ENCODE assay signal across 9 cellular contexts in the genomic region with DNA sequence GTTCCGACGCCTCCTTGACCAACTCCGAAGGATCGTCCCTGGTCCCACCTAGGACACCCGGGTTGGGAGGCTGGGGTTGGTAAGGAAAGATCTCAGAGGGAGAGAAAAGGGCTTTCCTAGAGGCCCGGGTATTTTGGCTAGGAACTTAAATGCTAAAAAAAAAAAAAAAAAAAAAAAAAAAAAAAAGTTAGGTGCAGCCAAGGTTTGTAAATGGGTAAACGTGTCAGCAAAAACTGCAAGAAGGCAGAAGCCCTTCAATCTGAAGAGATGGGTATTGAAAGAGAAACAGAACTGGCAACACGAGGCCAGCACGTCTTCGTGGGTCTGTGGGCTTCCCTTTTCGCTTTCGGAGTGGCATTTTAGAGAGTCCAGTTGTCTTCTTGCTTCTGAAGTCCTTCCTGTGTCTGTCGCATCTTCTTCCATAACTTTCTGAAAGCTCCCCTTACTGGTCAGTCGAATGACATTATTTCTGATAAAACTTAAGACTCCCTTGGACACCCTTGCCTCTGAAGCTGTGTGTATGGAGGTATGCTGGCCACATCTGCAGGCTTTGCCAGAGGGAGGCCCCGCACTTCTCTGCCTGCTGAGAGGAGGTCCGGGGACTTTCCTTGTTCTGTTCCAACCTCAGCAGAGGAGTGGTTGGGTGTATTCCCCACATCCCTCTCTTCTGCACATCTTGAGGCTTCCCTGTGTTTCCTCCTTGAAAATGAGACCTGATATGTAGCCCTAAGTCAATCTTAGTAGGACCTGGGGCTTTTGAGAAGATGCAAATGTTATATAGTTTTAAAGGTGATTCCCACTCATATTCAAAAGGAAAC. TPM values are rescaled to one million over a fixed set of nuclear protein-coding genes. Genes with fewer than 3 reads are reported as not detected.
A peak's percentile ranks its signal among the peaks of the same experiment; 100 is the strongest.
DNase-seq lines count a peak whose midpoint lies in the region; ATAC-seq and TF ChIP-seq lines count a peak whose summit lies in the region.
"Had no signal": no experiment of that assay in that cellular context is flagged by ENCODE, and none has a peak within 500 bp of the region (broad histone marks: within the 10 kb centered on the region; RNA-seq: fewer than 3 reads in every experiment).

No MANE protein-coding gene starts in this region.

- TF ChIP-seq EP300 in sigmoid colon (IDR thresholded peaks at IDR 0.05), result no peak

- H3K4me3 ChIP-seq in AG09309 (ENCODE audit: control insufficient read depth, low read depth, low read length) (peak overlapping the region; percentile 40), GM23248 (peak overlapping the region; percentile 85), heart right ventricle (peak overlapping the region; percentile 14 to 91 (median 86)), sigmoid colon (peak overlapping the region; percentile 45 to 73 (median 56)), SJCRH30 (no peak overlapping the region)

- H3K9ac ChIP-seq in GM23248, result peak overlapping the region; percentile 68

- no peaks in the 10 kb centered on the region for H3K79me2 ChIP-seq in GM23248 (ENCODE audit: insufficient read depth)

- no peak for ATAC-seq in activated CD8-positive, alpha-beta T cell treated with anti-CD3 and anti-CD28 coated beads for 36 hours
- ATAC-seq in heart right ventricle (peak in 7 of 8 donors; percentile 5 to 46 (median 30)), HG03025 (IDR thresholded peaks at IDR 0.05; ENCODE audit: low FRiP score, unreplicated experiment) (no peak)

- DNase-seq in AG09309 (ENCODE audit: low read depth) (no peak), GM23248 (no peak), heart right ventricle (no peak), sigmoid colon (no peak), NCI-H1694 (lab: John Stamatoyannopoulos, UW) (no peak), SJCRH30 (no peak)
- peak; percentile 49 for DNase-seq in activated CD8-positive, alpha-beta T cell treated with anti-CD3 and anti-CD28 coated beads for 36 hours

- H3K27me3 ChIP-seq in GM23248 (replicated peaks; ENCODE audit: insufficient read depth) (no peaks in the 10 kb centered on the region), heart right ventricle (no peaks in the 10 kb centered on the region), sigmoid colon (no peaks in the 10 kb centered on the region), SJCRH30 (no peaks in the 10 kb centered on the region)

- H3K4me1 Mint-ChIP-seq in activated CD8-positive, alpha-beta T cell treated with anti-CD3 and anti-CD28 coated beads for 36 hours (ENCODE audit: low read depth), result peaks cover 62% of the 10 kb centered on the region

- peaks cover 3% of the 10 kb centered on the region for H3K9me3 Mint-ChIP-seq in activated CD8-positive, alpha-beta T cell treated with anti-CD3 and anti-CD28 coated beads for 36 hours

- in situ Hi-C loops in GM23248 (cut with MboI), result no loop called here

- WGBS in GM23248 (ENCODE audit: low coverage in 1 of 2, low lambda C conversion rate in 2 of 2, missing lambda C conversion rate in 2 of 2), 2 experiments, result 51 to 54% methylated on average over 16 of the region's 16 CpGs
- WGBS in heart right ventricle, 2 donors, result 2 to 8% methylated on average over 16 of the region's 16 CpGs
- 25 to 41% methylated on average over 16 of the region's 16 CpGs for WGBS in sigmoid colon, 2 donors

- H3K9me3 ChIP-seq in GM23248 (ENCODE audit: low read depth), result no peaks in the 10 kb centered on the region
- no peaks in the 10 kb centered on the region for H3K9me3 ChIP-seq in heart right ventricle
- H3K9me3 ChIP-seq in sigmoid colon, result no peaks in the 10 kb centered on the region
- no peaks in the 10 kb centered on the region for H3K9me3 ChIP-seq in SJCRH30 (replicated peaks)

- CTCF ChIA-PET in activated CD8-positive, alpha-beta T cell treated with anti-CD3 and anti-CD28 coated beads for 36 hours (lab: Charles Lee), result interaction anchor here (0.7 to 5.0 kb wide), 6 partner anchors 14 to 91 kb away, joined by 3 to 35 read pairs (median 3); no protein-coding TSS in a partner anchor

- H2AFZ ChIP-seq in GM23248, result peak overlapping the region; percentile 88

- no peaks in the 10 kb centered on the region for H3K4me1 ChIP-seq in GM23248 (ENCODE audit: insufficient read depth)
- H3K4me1 ChIP-seq in heart right ventricle, result peaks cover 23 to 85% (median 78%) of the 10 kb centered on the region in 9 donors
- H3K4me1 ChIP-seq in sigmoid colon, result peaks cover 0 to 24% (median 9%) of the 10 kb centered on the region in 4 donors
- H3K4me1 ChIP-seq in SJCRH30, result peaks cover 26% of the 10 kb centered on the region

- no peaks in the 10 kb centered on the region for H3K36me3 ChIP-seq in GM23248 (ENCODE audit: low read depth)
- H3K36me3 ChIP-seq in heart right ventricle, result peaks cover 0 to 17% (median 0%) of the 10 kb centered on the region in 9 donors
- no peaks in the 10 kb centered on the region for H3K36me3 ChIP-seq in sigmoid colon
- H3K36me3 ChIP-seq in SJCRH30, result no peaks in the 10 kb centered on the region

- H3K4me3 Mint-ChIP-seq in activated CD8-positive, alpha-beta T cell treated with anti-CD3 and anti-CD28 coated beads for 36 hours, result peak overlapping the region; percentile 89

- TF ChIP-seq CTCF in AG09309 (IDR thresholded peaks at IDR 0.05; ENCODE audit: control insufficient read depth, insufficient read depth, low read depth, low read length, missing control alignments) (no peak), heart right ventricle (IDR thresholded peaks at IDR 0.05) (no peak), sigmoid colon (IDR thresholded peaks at IDR 0.05) (no peak)
- no peak for TF ChIP-seq CTCF in activated CD8-positive, alpha-beta T cell treated with anti-CD3 and anti-CD28 coated beads for 36 hours (IDR thresholded peaks at IDR 0.05)

- intact Hi-C loops in activated CD8-positive, alpha-beta T cell treated with anti-CD3 and anti-CD28 coated beads for 36 hours (cut with micrococcal nuclease), result loop anchor here (5.0 kb wide), 1 partner anchor 57 kb away; no protein-coding TSS in a partner anchor
- intact Hi-C loops in heart right ventricle (cut with DNase I), result loop anchor here in 5 of 10 donors (2.0 to 10.0 kb wide), 6 partner anchors 16 to 57 kb away; no protein-coding TSS in a partner anchor
- intact Hi-C loops in sigmoid colon (cut with DNase I), result loop anchor here (2.0 kb wide), 1 partner anchor 56 kb away; no protein-coding TSS in a partner anchor

- H3K27ac Mint-ChIP-seq in activated CD8-positive, alpha-beta T cell treated with anti-CD3 and anti-CD28 coated beads for 36 hours, result peak overlapping the region; percentile 95

- H3K4me2 ChIP-seq in GM23248 (ENCODE audit: unreplicated experiment), result peak overlapping the region; percentile 81

- H3F3A ChIP-seq in GM23248 (ENCODE audit: insufficient read depth), result no peaks in the 10 kb centered on the region

- no peaks in the 10 kb centered on the region for H4K20me1 ChIP-seq in GM23248 (ENCODE audit: insufficient read depth)

- H3K36me3 Mint-ChIP-seq in activated CD8-positive, alpha-beta T cell treated with anti-CD3 and anti-CD28 coated beads for 36 hours (ENCODE audit: low read depth), result peaks cover 44% of the 10 kb centered on the region

- H3K9me2 ChIP-seq in GM23248 (ENCODE audit: insufficient read depth), result no peaks in the 10 kb centered on the region

- no peak for TF ChIP-seq POLR2A in sigmoid colon (IDR thresholded peaks at IDR 0.05)

- H3K27ac ChIP-seq in GM23248, result no peak overlapping the region
- peak overlapping the region; percentile 85 to 99 (median 97) for H3K27ac ChIP-seq in heart right ventricle
- H3K27ac ChIP-seq in sigmoid colon, result peak overlapping the region; percentile 65 to 81 (median 70)
- H3K27ac ChIP-seq in SJCRH30, result no peak overlapping the region
- H3K27ac ChIP-seq: epithelial cell of prostate had no signal

- POLR2A ChIA-PET in activated CD8-positive, alpha-beta T cell treated with anti-CD3 and anti-CD28 coated beads for 36 hours (lab: Charles Lee), result interaction anchor here (0.9 to 8.8 kb wide), 8 partner anchors 11 to 306 kb away, joined by 3 to 40 read pairs (median 4); partner anchors contain the start of genes DCAF6 and MPC2

- no peaks in the 10 kb centered on the region for H3K27me3 Mint-ChIP-seq in activated CD8-positive, alpha-beta T cell treated with anti-CD3 and anti-CD28 coated beads for 36 hours

RNA-seq across cellular contexts. Expression of gene RCSD1, which starts 0.7 kb away (rescaled TPM):
- 0.22 TPM in 1 of 2 replicates, not detected in the other for total RNA-seq in GM23248 (2014; rRNA removed; shearing (Covaris generic))
- polyA plus RNA-seq in GM23248 (2016; fragmentation: Nextera tagmentation; extraction: Ambion mirVana) (0.15 and 0.23 TPM in 2 replicates), heart right ventricle (10 to 100 TPM in 1 of 2 donors, 1 to 10 TPM in 1; 9.0 to 13.5 TPM), sigmoid colon (10 to 100 TPM in 2 of 3 donors, 1 to 10 TPM in 1; 7.8 to 52.9 (median 10.6) TPM)
- total RNA-seq in activated CD8-positive, alpha-beta T cell treated with anti-CD3 and anti-CD28 coated beads for 36 hours, result 10 to 100 TPM; 66.4 to 67.9 TPM
- total RNA-seq in heart right ventricle (10 to 100 TPM; 27.9 to 50.2 (median 39.7) TPM), sigmoid colon (10 to 100 TPM in 1 of 4 donors, 1 to 10 TPM in 3; 8.0 to 19.6 (median 9.6) TPM)
- total RNA-seq in SJCRH30 (2014; rRNA removed; shearing (Covaris generic)), result 0.16 and 0.20 TPM in 2 replicates

Comparison
In these comparisons a context has a peak if more than half of its experiments do, and no peak if none do; other contexts are left out.
1. H3K27ac ChIP-seq: peak in heart right ventricle (10 of 10) and sigmoid colon (4 of 4); none in GM23248 (single experiment) and SJCRH30 (single experiment).
2. ATAC-seq: peak in heart right ventricle (7 of 8); none in activated CD8-positive, alpha-beta T cell treated with anti-CD3 and anti-CD28 coated beads for 36 hours (single experiment) and HG03025 (single experiment).